Comparison of ENCODE assay signal across 8 cellular contexts in genomic region chr5:177427211-177427822, GRCh38. TPM values are rescaled to one million over a fixed set of nuclear protein-coding genes. Genes with fewer than 3 reads are reported as not detected.
DNase-seq lines count a peak whose midpoint lies in the region; ATAC-seq and TF ChIP-seq lines count a peak whose summit lies in the region.

No MANE protein-coding gene starts in this region.

- H2AFZ ChIP-seq in hepatocyte = peak overlapping the region; percentile 22

- no peaks in the 10 kb centered on the region for H3K27me3 ChIP-seq in hepatocyte

- H3K27ac Mint-ChIP-seq in activated T-cell treated with anti-CD3 and anti-CD28 coated beads, Interleukin-2, amount 50 U/mL, for 72 hours = peak overlapping the region; percentile 81
- 0 out of 2 replicates have a peak overlapping the region, but pooled peaks have one; percentile 36 for H3K27ac Mint-ChIP-seq in WTC11
- peak overlapping the region; percentile 95 for H3K27ac Mint-ChIP-seq in stimulated activated naive B cell treated with anti-CD40 and anti-IgM and Interleukin-4, amounts not matched to agents 10 μg/mL and 1 μg/mL and 100 μg/mL, for 72 hours

- H3K4me1 ChIP-seq in hepatocyte (ENCODE audit: insufficient read depth) = peaks cover 9% of the 10 kb centered on the region

- TF ChIP-seq CTCF in WTC11 (IDR thresholded peaks at IDR 0.05) (no peak), hepatocyte (IDR thresholded peaks at IDR 0.05; ENCODE audit: poor library complexity) (no peak)

- POLR2A ChIA-PET in WTC11 (lab: Charles Lee) = interaction anchor here (0.5 to 2.2 kb wide), 13 partner anchors 11 to 129 kb away, joined by 3 to 19 read pairs (median 4); partner anchors contain the start of gene PRR7

- H3K9me2 ChIP-seq in hepatocyte (replicated peaks; ENCODE audit: insufficient read depth) = no peaks in the 10 kb centered on the region

- 12% methylated on average over 11 of the region's 11 CpGs for WGBS in hepatocyte (ENCODE audit: low lambda C conversion rate, missing lambda C conversion rate)

- no peak for DNase-seq in activated T-cell treated with anti-CD3 and anti-CD28 coated beads, Interleukin-2, amount 50 U/mL, for 72 hours
- DNase-seq in activated T-cell treated with anti-CD3 and anti-CD28 coated beads for 4 hours (no peak), WTC11 (ENCODE audit: low spot score) (no peak), hepatocyte (ENCODE audit: low spot score) (no peak), left lobe of liver (ENCODE audit: low spot score) (no peak), hippocampal formation (lab: John Stamatoyannopoulos, UW) (no peak)
- no peak for DNase-seq in stimulated activated naive B cell treated with anti-CD40 and anti-IgM and Interleukin-4, amounts not matched to agents 10 μg/mL and 1 μg/mL and 100 μg/mL, for 72 hours

- H3K36me3 Mint-ChIP-seq in activated T-cell treated with anti-CD3 and anti-CD28 coated beads, Interleukin-2, amount 50 U/mL, for 72 hours (ENCODE audit: insufficient read depth in 2 of 2) = peaks cover 4 to 9% of the 10 kb centered on the region in 2 donors
- H3K36me3 Mint-ChIP-seq in WTC11 = no peaks in the 10 kb centered on the region; the same call in 1 of the 2 replicates
- H3K36me3 Mint-ChIP-seq in stimulated activated naive B cell treated with anti-CD40 and anti-IgM and Interleukin-4, amounts not matched to agents 10 μg/mL and 1 μg/mL and 100 μg/mL, for 72 hours = peaks cover 28 to 36% of the 10 kb centered on the region in 2 donors

- no peak for ATAC-seq in activated T-cell treated with anti-CD3 and anti-CD28 coated beads, Interleukin-2, amount 50 U/mL, for 72 hours (replicated peaks in 1 of 2)
- ATAC-seq in WTC11 = no peak
- peak in 1 of 2 donors; percentile 0 for ATAC-seq in stimulated activated naive B cell treated with anti-CD40 and anti-IgM and Interleukin-4, amounts not matched to agents 10 μg/mL and 1 μg/mL and 100 μg/mL, for 72 hours (replicated peaks)
- ATAC-seq in GM21381 (IDR thresholded peaks at IDR 0.05; ENCODE audit: unreplicated experiment) = no peak
- no peak for ATAC-seq in left lobe of liver

- H3K4me2 ChIP-seq in hepatocyte = peak overlapping the region; percentile 97

- CTCF ChIA-PET in WTC11 (lab: Charles Lee) = interaction anchor here (1.4 to 9.4 kb wide), 13 partner anchors 10 to 118 kb away, joined by 4 to 95 read pairs (median 8); partner anchors contain the start of gene PFN3

- peak overlapping the region; percentile 60 for H3K4me3 ChIP-seq in hepatocyte

- peaks cover 55% of the 10 kb centered on the region for H3K4me1 Mint-ChIP-seq in activated T-cell treated with anti-CD3 and anti-CD28 coated beads, Interleukin-2, amount 50 U/mL, for 72 hours (ENCODE audit: low read depth)
- peaks cover 18% of the 10 kb centered on the region for H3K4me1 Mint-ChIP-seq in WTC11
- peaks cover 48 to 63% of the 10 kb centered on the region in 2 donors for H3K4me1 Mint-ChIP-seq in stimulated activated naive B cell treated with anti-CD40 and anti-IgM and Interleukin-4, amounts not matched to agents 10 μg/mL and 1 μg/mL and 100 μg/mL, for 72 hours

- no peaks in the 10 kb centered on the region for H3K9me3 Mint-ChIP-seq in activated T-cell treated with anti-CD3 and anti-CD28 coated beads, Interleukin-2, amount 50 U/mL, for 72 hours
- no peaks in the 10 kb centered on the region for H3K9me3 Mint-ChIP-seq in WTC11
- H3K9me3 Mint-ChIP-seq in stimulated activated naive B cell treated with anti-CD40 and anti-IgM and Interleukin-4, amounts not matched to agents 10 μg/mL and 1 μg/mL and 100 μg/mL, for 72 hours = no peaks in the 10 kb centered on the region

- peaks cover 4% of the 10 kb centered on the region for H4K20me1 ChIP-seq in hepatocyte (ENCODE audit: insufficient read depth, poor library complexity, severe bottlenecking)

- peak overlapping the region; percentile 88 for H3K27ac ChIP-seq in hepatocyte

- H3K79me2 ChIP-seq in hepatocyte = peaks cover 29% of the 10 kb centered on the region

- no peaks in the 10 kb centered on the region for H3K27me3 Mint-ChIP-seq in activated T-cell treated with anti-CD3 and anti-CD28 coated beads, Interleukin-2, amount 50 U/mL, for 72 hours (ENCODE audit: low read depth)
- peaks cover 5% of the 10 kb centered on the region for H3K27me3 Mint-ChIP-seq in WTC11 (ENCODE audit: low read depth)
- no peaks in the 10 kb centered on the region for H3K27me3 Mint-ChIP-seq in stimulated activated naive B cell treated with anti-CD40 and anti-IgM and Interleukin-4, amounts not matched to agents 10 μg/mL and 1 μg/mL and 100 μg/mL, for 72 hours

- H3K36me3 ChIP-seq in hepatocyte (replicated peaks; ENCODE audit: insufficient read depth, low read depth) = no peaks in the 10 kb centered on the region

- H3K4me3 Mint-ChIP-seq in activated T-cell treated with anti-CD3 and anti-CD28 coated beads, Interleukin-2, amount 50 U/mL, for 72 hours = peak overlapping the region; percentile 93 to 95
- peak overlapping the region; percentile 83 for H3K4me3 Mint-ChIP-seq in WTC11
- peak overlapping the region; percentile 92 to 93 for H3K4me3 Mint-ChIP-seq in stimulated activated naive B cell treated with anti-CD40 and anti-IgM and Interleukin-4, amounts not matched to agents 10 μg/mL and 1 μg/mL and 100 μg/mL, for 72 hours

- no peaks in the 10 kb centered on the region for H3K9me3 ChIP-seq in hepatocyte (ENCODE audit: low read depth)

TF ChIP-seq in WTC11, 78 proteins besides CTCF, POLR2A, EP300 and RAD21 (continues in another document):
- 0 out of 2 replicates have a peak, but pooled peaks have one; percentile 21 for TF ChIP-seq RELA (CRISPR knock-in tag; IDR thresholded peaks at IDR 0.05; ENCODE audit: borderline replicate concordance)
- TF ChIP-seq, protein P1, sequence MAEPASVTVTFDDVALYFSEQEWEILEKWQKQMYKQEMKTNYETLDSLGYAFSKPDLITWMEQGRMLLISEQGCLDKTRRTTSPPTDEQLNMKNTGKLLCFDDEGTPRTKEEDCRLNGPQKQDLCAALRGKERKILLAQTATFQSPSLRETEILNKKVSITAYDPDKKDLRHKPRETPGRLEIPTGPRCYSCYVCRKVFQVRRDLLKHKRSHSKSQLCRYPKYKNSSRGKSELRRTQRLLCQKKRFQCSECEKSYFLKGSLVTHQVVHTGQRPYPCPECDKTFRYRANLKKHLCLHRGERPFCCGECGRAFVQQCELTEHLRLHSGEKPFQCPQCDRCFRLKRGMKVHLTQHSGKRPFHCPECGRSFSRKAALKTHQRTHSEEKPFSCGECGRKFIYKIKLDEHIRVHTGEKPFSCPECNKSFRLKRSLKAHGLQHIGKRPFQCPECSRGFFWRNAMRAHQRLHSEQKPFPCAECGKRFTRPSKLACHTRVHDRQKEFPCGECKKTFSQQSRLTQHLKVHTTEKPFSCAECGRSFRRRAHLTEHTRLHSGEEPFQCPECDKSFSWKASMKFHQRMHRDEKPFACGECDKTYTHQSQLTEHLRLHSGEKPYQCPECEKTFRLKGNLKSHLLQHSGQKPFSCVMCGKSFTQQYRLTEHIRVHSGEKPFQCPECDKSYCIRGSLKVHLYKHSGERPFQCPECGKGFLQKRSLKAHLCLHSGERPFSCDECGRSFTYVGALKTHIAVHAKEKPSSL (CRISPR knock-in tag; conservative IDR thresholded peaks at IDR 0.05) = no peak
- no peak for TF ChIP-seq OVOL2 (CRISPR knock-in tag; IDR thresholded peaks at IDR 0.05; ENCODE audit: borderline replicate concordance)
- TF ChIP-seq SMAD3 (CRISPR knock-in tag; IDR thresholded peaks at IDR 0.05; ENCODE audit: borderline replicate concordance) = no peak
- no peak for TF ChIP-seq MLX (CRISPR knock-in tag; IDR thresholded peaks at IDR 0.05)

RNA-seq across cellular contexts. Expression of gene GRK6, which starts 0.8 kb away (rescaled TPM):
- 100 to 1,000 TPM; 133 to 135 TPM for total RNA-seq in activated T-cell treated with anti-CD3 and anti-CD28 coated beads, Interleukin-2, amount 50 U/mL, for 72 hours
- 60.7 to 69.2 TPM (median 61.7 TPM) in 3 replicates for total RNA-seq in WTC11 (2021)
- total RNA-seq in hepatocyte = 29.3 and 31.6 TPM in 2 replicates
- 27.3 and 31.1 TPM in 2 replicates for polyA plus RNA-seq in hepatocyte
- total RNA-seq in left lobe of liver = 9.8 TPM

RNA-seq across cellular contexts. Expression of gene F12, which starts 18.0 kb away (rescaled TPM):
- 1 to 10 TPM; 6.5 to 6.7 TPM for total RNA-seq in activated T-cell treated with anti-CD3 and anti-CD28 coated beads, Interleukin-2, amount 50 U/mL, for 72 hours
- total RNA-seq in WTC11 (2021) (10.0 to 12.8 TPM (median 12.1 TPM) in 3 replicates), hepatocyte (16.5 and 18.2 TPM in 2 replicates), left lobe of liver (292 TPM)
- polyA plus RNA-seq in hepatocyte = 46.6 and 49.8 TPM in 2 replicates

RNA-seq across cellular contexts. Expression of gene PRR7, which starts 19.3 kb away (rescaled TPM):
- 10 to 100 TPM; 12.1 to 16.0 TPM for total RNA-seq in activated T-cell treated with anti-CD3 and anti-CD28 coated beads, Interleukin-2, amount 50 U/mL, for 72 hours
- total RNA-seq in WTC11 (2021) (13.1 to 14.7 TPM (median 14.6 TPM) in 3 replicates), hepatocyte (4.8 TPM in 2 replicates), left lobe of liver (0.63 TPM)
- polyA plus RNA-seq in hepatocyte = 11.7 and 14.3 TPM in 2 replicates

RNA-seq across cellular contexts. Expression of gene PFN3, which starts 26.9 kb away (rescaled TPM):
- total RNA-seq in activated T-cell treated with anti-CD3 and anti-CD28 coated beads, Interleukin-2, amount 50 U/mL, for 72 hours = not detected
- total RNA-seq in WTC11 (2021) (0.48 TPM in 1 of 3 replicates, not detected in the others), hepatocyte (not detected in 2 replicates), left lobe of liver (not detected)
- polyA plus RNA-seq in hepatocyte = not detected in 2 replicates

RNA-seq across cellular contexts. Expression of gene SLC34A1, which starts 43.1 kb away (rescaled TPM):
- total RNA-seq in activated T-cell treated with anti-CD3 and anti-CD28 coated beads, Interleukin-2, amount 50 U/mL, for 72 hours = under 1 TPM; 0.19 to 0.21 TPM
- total RNA-seq in WTC11 (2021) = not detected in 3 replicates
- 0.12 TPM in 1 of 2 replicates, not detected in the other for total RNA-seq in hepatocyte
- polyA plus RNA-seq in hepatocyte = 0.33 TPM in 1 of 2 replicates, not detected in the other
- 3.0 TPM for total RNA-seq in left lobe of liver

Comparison
In these comparisons a context has a peak if more than half of its experiments do, and no peak if none do; other contexts are left out.
1. H3K27ac Mint-ChIP-seq: peak in every context shown above with its lines; median percentile 95 in stimulated activated naive B cell treated with anti-CD40 and anti-IgM and Interleukin-4, amounts not matched to agents 10 μg/mL and 1 μg/mL and 100 μg/mL, for 72 hours; 81 in activated T-cell treated with anti-CD3 and anti-CD28 coated beads, Interleukin-2, amount 50 U/mL, for 72 hours; 36 in WTC11.
2. RNA of gene F12, which starts 18.0 kb away (total RNA-seq): 292 TPM in left lobe of liver (single experiment); 16.5 to 18.2 TPM in hepatocyte, 10.0 to 12.8 TPM in WTC11 and 6.5 to 6.7 TPM in activated T-cell treated with anti-CD3 and anti-CD28 coated beads, Interleukin-2, amount 50 U/mL, for 72 hours; every median in the first group is over 10 times any median in the second.
3. Peak in every context shown above with its lines, with median percentiles within 50 percentile points of each other: H3K4me3 Mint-ChIP-seq.